12 cellular contexts compared by ENCODE assay signal in genomic region chr1:17630048-17630830, GRCh38.
A peak's percentile ranks its signal among the peaks of the same experiment; 100 is the strongest.
DNase-seq lines count a peak whose midpoint lies in the region; ATAC-seq, FAIRE-seq and TF ChIP-seq lines count a peak whose summit lies in the region.
"Had no signal": no experiment of that assay in that cellular context is flagged by ENCODE, and none has a peak within 500 bp of the region (broad histone marks: within the 10 kb centered on the region; RNA-seq: fewer than 3 reads in every experiment).

No MANE protein-coding gene starts in this region.

- H3K4me3 Mint-ChIP-seq in GM23338, result no peak overlapping the region
- no peak overlapping the region for H3K4me3 Mint-ChIP-seq in T-helper 2 cell treated with Interferon-gamma antibody and Interleukin-4, amounts not matched to agents 5 μg/mL and 100 μg/mL, for 36 hours

- DNase-seq in GM23338 (ENCODE audit: low spot score), result no peak
- DNase-seq in right atrium auricular region (ENCODE audit: low spot score), result peak; percentile 88
- no peak for DNase-seq in T-helper 2 cell treated with Interferon-gamma antibody and Interleukin-4, amounts not matched to agents 5 μg/mL and 100 μg/mL, for 36 hours (ENCODE audit: low spot score)
- no peak for DNase-seq in foreskin keratinocyte
- no peak for DNase-seq in kidney
- DNase-seq: cortex of kidney, NCI-H1048 had no signal

- no peaks in the 10 kb centered on the region for H3K79me2 ChIP-seq in GM23338 (replicated peaks; ENCODE audit: insufficient read depth)

- peaks cover 6% of the 10 kb centered on the region for H3K27me3 Mint-ChIP-seq in GM23338 (ENCODE audit: insufficient read depth, low read depth, poor library complexity)
- no peaks in the 10 kb centered on the region for H3K27me3 Mint-ChIP-seq in T-helper 2 cell treated with Interferon-gamma antibody and Interleukin-4, amounts not matched to agents 5 μg/mL and 100 μg/mL, for 36 hours (ENCODE audit: low read depth)

- no peak overlapping the region for H3K4me3 ChIP-seq in GM23338
- no peak overlapping the region for H3K4me3 ChIP-seq in right atrium auricular region
- H3K4me3 ChIP-seq in skin epidermis, result no peak overlapping the region
- no peak overlapping the region for H3K4me3 ChIP-seq in kidney (ENCODE audit: low read length in 2 of 2)

- peaks cover 43% of the 10 kb centered on the region for H3K36me3 Mint-ChIP-seq in GM23338 (ENCODE audit: low read depth)
- H3K36me3 Mint-ChIP-seq in T-helper 2 cell treated with Interferon-gamma antibody and Interleukin-4, amounts not matched to agents 5 μg/mL and 100 μg/mL, for 36 hours (ENCODE audit: low read depth), result no peaks in the 10 kb centered on the region

- H4K20me1 ChIP-seq in GM23338 (replicated peaks; ENCODE audit: insufficient read depth), result no peaks in the 10 kb centered on the region

- no peaks in the 10 kb centered on the region for H3F3A ChIP-seq in GM23338 (replicated peaks; ENCODE audit: low read depth)

- intact Hi-C loops in kidney (cut with DNase I), result no loop called here

- TF ChIP-seq CTCF in GM23338 (conservative IDR thresholded peaks at IDR 0.05; ENCODE audit: low read depth in 2 of 2) (no peak), right atrium auricular region (IDR thresholded peaks at IDR 0.05) (no peak), foreskin keratinocyte (conservative IDR thresholded peaks at IDR 0.05) (no peak), kidney (IDR thresholded peaks at IDR 0.05; ENCODE audit: borderline replicate concordance, extremely low read depth, insufficient read depth) (no peak)

- FAIRE-seq in kidney (lab: Jason Lieb, UNC), result no peak
- FAIRE-seq: islet of Langerhans, urothelium cell line had no signal

- H3K9ac ChIP-seq in kidney (ENCODE audit: low read length in 2 of 2), result no peak overlapping the region

- H3K36me3 ChIP-seq in GM23338 (ENCODE audit: insufficient read depth), result peaks cover 11% of the 10 kb centered on the region
- H3K36me3 ChIP-seq in right atrium auricular region, result peaks cover 79% of the 10 kb centered on the region
- peaks cover 42 to 83% of the 10 kb centered on the region in 2 donors for H3K36me3 ChIP-seq in kidney (ENCODE audit: control insufficient read depth in 1 of 2, insufficient read depth in 2 of 2, low read length in 2 of 2)

- no peaks in the 10 kb centered on the region for H3K9me3 Mint-ChIP-seq in GM23338
- no peaks in the 10 kb centered on the region for H3K9me3 Mint-ChIP-seq in T-helper 2 cell treated with Interferon-gamma antibody and Interleukin-4, amounts not matched to agents 5 μg/mL and 100 μg/mL, for 36 hours

- H3K27me3 ChIP-seq in GM23338 (ENCODE audit: insufficient read depth) (no peaks in the 10 kb centered on the region), right atrium auricular region (no peaks in the 10 kb centered on the region), foreskin keratinocyte (no peaks in the 10 kb centered on the region)

- H3K4me1 ChIP-seq in GM23338 (ENCODE audit: insufficient read depth) (no peaks in the 10 kb centered on the region), right atrium auricular region (peaks cover 0 to 30% of the 10 kb centered on the region in 2 donors), foreskin keratinocyte (peaks cover 7% of the 10 kb centered on the region), kidney (ENCODE audit: control insufficient read depth in 1 of 2, insufficient read depth in 1 of 2, low read depth in 1 of 2, low read length in 2 of 2) (no peaks in the 10 kb centered on the region)

- ATAC-seq in GM23338 (no peak), foreskin keratinocyte (no peak), GM21723 (IDR thresholded peaks at IDR 0.05; ENCODE audit: unreplicated experiment) (no peak)

- H3K4me1 Mint-ChIP-seq in GM23338, result peaks cover 9% of the 10 kb centered on the region
- no peaks in the 10 kb centered on the region for H3K4me1 Mint-ChIP-seq in T-helper 2 cell treated with Interferon-gamma antibody and Interleukin-4, amounts not matched to agents 5 μg/mL and 100 μg/mL, for 36 hours (ENCODE audit: low read depth)

- H3K27ac ChIP-seq in GM23338 (ENCODE audit: low read depth) (peak overlapping the region; percentile 45; the same call in 1 of the 2 replicates), angular gyrus (ENCODE audit: low read depth, low read length) (peak overlapping the region; percentile 33), right atrium auricular region (peak overlapping the region; percentile 66 to 83), skin epidermis (peak overlapping the region in 18 of 21 experiments; percentile 13 to 80 (median 54)), foreskin keratinocyte (no peak overlapping the region), kidney (ENCODE audit: low read depth in 2 of 2, low read length in 2 of 2) (no peak overlapping the region)

- H3K27ac Mint-ChIP-seq in GM23338, result no peak overlapping the region
- H3K27ac Mint-ChIP-seq in T-helper 2 cell treated with Interferon-gamma antibody and Interleukin-4, amounts not matched to agents 5 μg/mL and 100 μg/mL, for 36 hours, result no peak overlapping the region

- H3K4me2 ChIP-seq in GM23338, result no peak overlapping the region

- no peak overlapping the region for H2AFZ ChIP-seq in GM23338

- no peaks in the 10 kb centered on the region for H3K9me2 ChIP-seq in GM23338 (ENCODE audit: insufficient read depth)

- H3K9me3 ChIP-seq in right atrium auricular region, result no peaks in the 10 kb centered on the region
- H3K9me3 ChIP-seq in kidney (ENCODE audit: control insufficient read depth in 1 of 2, low read length in 2 of 2), result no peaks in the 10 kb centered on the region

TF ChIP-seq in GM23338, 12 proteins besides CTCF, POLR2A, EP300 and RAD21 (continues in another document):
- TF ChIP-seq EZH2phosphoT487 (IDR thresholded peaks at IDR 0.05; ENCODE audit: unreplicated experiment) (no peak), ETS1 (IDR thresholded peaks at IDR 0.05) (no peak), ZNF462 (CRISPR knock-in tag; IDR thresholded peaks at IDR 0.05) (no peak), ZNF114 (CRISPR knock-in tag; IDR thresholded peaks at IDR 0.05) (no peak), CREB1 (CRISPR knock-in tag; IDR thresholded peaks at IDR 0.05; ENCODE audit: low read depth) (no peak)

Comparison
In these comparisons a context has a peak if more than half of its experiments do, and no peak if none do; other contexts are left out.
1. H3K27ac ChIP-seq: peak in GM23338 (single experiment), angular gyrus (single experiment), right atrium auricular region (2 of 2) and skin epidermis (18 of 21); none in foreskin keratinocyte (single experiment) and kidney (0 of 2).